In genomic region chr6:32444433-32444832, GRCh38 we compare ENCODE assay signal across 20 cellular contexts. TPM values are rescaled to one million over a fixed set of nuclear protein-coding genes. Genes with fewer than 3 reads are reported as not detected.
DNase-seq lines count a peak whose midpoint lies in the region; ATAC-seq, FAIRE-seq and TF ChIP-seq lines count a peak whose summit lies in the region.
"Had no signal": no experiment of that assay in that cellular context is flagged by ENCODE, and none has a peak within 500 bp of the region (broad histone marks: within the 10 kb centered on the region; RNA-seq: fewer than 3 reads in every experiment).

No MANE protein-coding gene starts in this region.

- H3K9me3 Mint-ChIP-seq in activated B cell treated with CpG ODN at 0.5 μM for 24 hours (no peaks in the 10 kb centered on the region), naive B cell (peaks cover 0 to 7% (median 2%) of the 10 kb centered on the region in 7 donors)
- H3K9me3 Mint-ChIP-seq: CD4-positive, alpha-beta T cell; GM23338 had no signal

- WGBS in HepG2 (ENCODE audit: low lambda C conversion rate): 0% methylated on average over 2 of the region's 2 CpGs

- in situ Hi-C loops in HepG2 (cut with HindIII; ENCODE audit: extremely low pct_ligation_motif_present, low pct_unique_long_range_greater_than_20kb): no loop called here

- H3K27ac Mint-ChIP-seq in activated B cell treated with CpG ODN at 0.5 μM for 24 hours (peak overlapping the region; percentile 27), naive B cell (peak overlapping the region in 5 of 6 donors; percentile 74 to 100 (median 90))
- H3K27ac Mint-ChIP-seq: CD4-positive, alpha-beta T cell; GM23338 had no signal

- no peaks in the 10 kb centered on the region for H3K36me3 ChIP-seq in HepG2 (replicated peaks in 1 of 2; ENCODE audit: control insufficient read depth in 1 of 2, insufficient read depth in 2 of 2, low read length in 2 of 2)

- no peaks in the 10 kb centered on the region for H3K79me2 ChIP-seq in HepG2 (ENCODE audit: insufficient read depth, low read length)

- peaks cover 0 to 3% of the 10 kb centered on the region in 2 experiments; a peak in 2 of 5 replicates for H3K27me3 ChIP-seq in HepG2 (ENCODE audit: control insufficient read depth in 1 of 2, insufficient read depth in 2 of 2, low read length in 2 of 2)

- H3K9me3 ChIP-seq in HepG2 (ENCODE audit: low read length): no peaks in the 10 kb centered on the region
- H3K9me3 ChIP-seq: Caco-2 had no signal

- ATAC-seq in activated B cell treated with CpG ODN at 0.5 μM for 24 hours (ENCODE audit: low read depth): no peak
- no peak for ATAC-seq in naive B cell (ENCODE audit: low read depth in 2 of 2)
- no peak for ATAC-seq in HepG2
- ATAC-seq: GM23338 had no signal

- intact Hi-C loops in activated B cell treated with CpG ODN at 0.5 μM for 24 hours (cut with micrococcal nuclease): loop anchor here (5.0 kb wide), 1 partner anchor 83 kb away; no protein-coding TSS in a partner anchor
- intact Hi-C loops in HepG2 (cut with micrococcal nuclease; ENCODE audit: unreplicated experiment): no loop called here

- H4K20me1 ChIP-seq in HepG2 (ENCODE audit: insufficient read depth, low read length): no peaks in the 10 kb centered on the region

- H3K4me1 Mint-ChIP-seq in activated B cell treated with CpG ODN at 0.5 μM for 24 hours (peaks cover 51% of the 10 kb centered on the region), naive B cell (peaks cover 62 to 76% (median 63%) of the 10 kb centered on the region in 3 donors)

- no peak overlapping the region for H3K27ac ChIP-seq in HepG2 (ENCODE audit: extremely low read length, insufficient read depth, low read length)
- H3K27ac ChIP-seq: C4-2B, KMS-11 had no signal

- no TSS peak for BruUV-seq in HepG2 (replicated peaks; lab: Mats Ljungman, UMichigan)

- no peak for TF ChIP-seq EP300 in HepG2 (IDR thresholded peaks at IDR 0.05; ENCODE audit: low read depth in 2 of 2, low read length in 2 of 2)
- no peak for TF ChIP-seq EP300 in HepG2 (CRISPR knock-in tag; IDR thresholded peaks at IDR 0.05; ENCODE audit: borderline replicate concordance)

- H3K36me3 Mint-ChIP-seq in activated B cell treated with CpG ODN at 0.5 μM for 24 hours (ENCODE audit: low read depth) (peaks cover 62% of the 10 kb centered on the region), naive B cell (peaks cover 60 to 63% of the 10 kb centered on the region in 2 donors)

- DNase-seq in activated B cell treated with CpG ODN at 0.5 μM for 24 hours: no peak
- no peak for DNase-seq in naive B cell
- no peak for DNase-seq in medulla oblongata (ENCODE audit: extremely low spot score)
- DNase-seq in SK-N-DZ (ENCODE audit: low spot score): no peak
- DNase-seq in occipital lobe (lab: John Stamatoyannopoulos, UW): no peak
- DNase-seq in HepG2 (ENCODE audit: low spot score): no peak
- DNase-seq: ACHN; Caco-2; CD4-positive, alpha-beta T cell; HCEC 1CT had no signal

- POLR2A ChIA-PET in activated B cell treated with CpG ODN at 0.5 μM for 24 hours (lab: Charles Lee) (interaction anchor here (0.6 to 12.3 kb wide), 9 partner anchors 8 to 216 kb away, joined by 3 to 161 read pairs (median 4); no protein-coding TSS in a partner anchor), HepG2 (lab: Yijun Ruan, JAX) (no interaction called here)

- TF ChIP-seq POLR2A in GM15510 (IDR thresholded peaks at IDR 0.05; ENCODE audit: borderline replicate concordance, extremely low read depth, insufficient read length) (peak; percentile 8), HepG2 (IDR thresholded peaks at IDR 0.05; ENCODE audit: insufficient read depth in 1 of 2, low read depth in 2 of 2, low read length in 2 of 2) (no peak)

- H3K9ac ChIP-seq in HepG2 (ENCODE audit: insufficient read depth, low read depth, low read length): no peak overlapping the region
- H3K9ac ChIP-seq: KMS-11 had no signal

- TF ChIP-seq RAD21 in HepG2 (CRISPR knock-in tag; IDR thresholded peaks at IDR 0.05): no peak

- no peak overlapping the region for H3K4me3 ChIP-seq in HepG2 (replicated peaks in 1 of 3; ENCODE audit: insufficient read depth in 1 of 3, low read depth in 2 of 3, low read length in 3 of 3)
- H3K4me3 ChIP-seq: GM23338 had no signal

- H3K4me3 Mint-ChIP-seq in activated B cell treated with CpG ODN at 0.5 μM for 24 hours (peak overlapping the region; percentile 96), naive B cell (peak overlapping the region in 7 of 8 donors; percentile 9 to 99 (median 96))
- H3K4me3 Mint-ChIP-seq: CD4-positive, alpha-beta T cell; GM23338 had no signal

- CTCF ChIA-PET in activated B cell treated with CpG ODN at 0.5 μM for 24 hours (lab: Charles Lee): no interaction called here
- CTCF ChIA-PET in HepG2 (lab: Yijun Ruan, JAX; ENCODE audit: low intra/inter-chr PET ratio, low total read pairs): no interaction called here

- no peak for TF ChIP-seq CTCF in activated B cell treated with CpG ODN at 0.5 μM for 24 hours (IDR thresholded peaks at IDR 0.05)
- TF ChIP-seq CTCF in HepG2 (CRISPR knock-in tag; IDR thresholded peaks at IDR 0.05): no peak

- FAIRE-seq in HepG2 (lab: Jason Lieb, UNC): no peak
- FAIRE-seq: A204.1, D721Med, G401.6, GM18507, H54 had no signal

- H3K4me2 ChIP-seq in HepG2 (ENCODE audit: low read depth, low read length): no peak overlapping the region
- H3K4me2 ChIP-seq: GM23338, KMS-11 had no signal

- no peak overlapping the region for H2AFZ ChIP-seq in HepG2 (ENCODE audit: low read length)
- H2AFZ ChIP-seq: GM23338 had no signal

- no peaks in the 10 kb centered on the region for H3K27me3 Mint-ChIP-seq in activated B cell treated with CpG ODN at 0.5 μM for 24 hours
- no peaks in the 10 kb centered on the region for H3K27me3 Mint-ChIP-seq in naive B cell

- no peaks in the 10 kb centered on the region for H3K4me1 ChIP-seq in HepG2 (ENCODE audit: insufficient read depth, low read length)
- H3K4me1 ChIP-seq: Caco-2 had no signal

TF ChIP-seq in HepG2, 621 proteins besides CTCF, POLR2A, EP300 and RAD21 (continues in another document):
- no peak for TF ChIP-seq ZNF441 (CRISPR knock-in tag; IDR thresholded peaks at IDR 0.05; ENCODE audit: borderline replicate concordance)

RNA-seq across cellular contexts. Expression of gene HLA-DRA, which starts 4.7 kb away (rescaled TPM):
- 2,835 and 3,035 TPM in 2 replicates for total RNA-seq in activated B cell treated with CpG ODN at 0.5 μM for 24 hours
- polyA plus RNA-seq in naive B cell (ENCODE audit: low read depth in 6 of 6): over 10,000 TPM; 10,549 to 17,877 (median 15,091) TPM
- polyA plus RNA-seq in SK-N-DZ (2014; cell fraction: cytosol; rRNA removed): not detected in 2 replicates
- not detected in 2 replicates for polyA plus RNA-seq in SK-N-DZ (2014; cell fraction: nucleus; rRNA removed)
- total RNA-seq in occipital lobe: 3.9 TPM
- not detected in 2 replicates for total RNA-seq in HepG2 (2016; rRNA removed; fragmentation: Illumina TruSeq; extraction: Trizol)
- not detected in 2 replicates for total RNA-seq in HepG2 (2016; cell fraction: cytosol; rRNA removed; fragmentation: Illumina TruSeq; extraction: Trizol; ENCODE audit: low read depth)
- total RNA-seq in HepG2 (2016; cell fraction: insoluble cytoplasmic fraction; rRNA removed; fragmentation: Illumina TruSeq; extraction: Trizol): not detected in 2 replicates
- total RNA-seq in HepG2 (2016; cell fraction: membrane; rRNA removed; fragmentation: Illumina TruSeq; extraction: Trizol): not detected in 2 replicates
- total RNA-seq in HepG2 (2016; cell fraction: nucleus; rRNA removed; fragmentation: Illumina TruSeq; extraction: Trizol): not detected in 2 replicates
- polyA plus RNA-seq in HepG2 (2011; rRNA removed): not detected in 2 replicates
- polyA plus RNA-seq in HepG2 (2011; cell fraction: cytosol; rRNA removed): 0.27 and 0.45 TPM in 2 replicates
- polyA plus RNA-seq in HepG2 (2011; cell fraction: nucleus; rRNA removed): 0.43 TPM in 1 of 2 replicates, not detected in the other
- not detected in 2 replicates for polyA plus RNA-seq in HepG2 (2012)
- not detected in 2 replicates for polyA plus RNA-seq in HepG2 (2016; cell fraction: cytosol; fragmentation: Illumina TruSeq; extraction: Trizol; ENCODE audit: low read depth)
- not detected in 2 replicates for polyA plus RNA-seq in HepG2 (2016; cell fraction: insoluble cytoplasmic fraction; fragmentation: Illumina TruSeq; extraction: Trizol; ENCODE audit: low read depth)
- not detected in 2 replicates for polyA plus RNA-seq in HepG2 (2016; cell fraction: membrane; fragmentation: Illumina TruSeq; extraction: Trizol; ENCODE audit: low read depth)
- not detected in 2 replicates for polyA plus RNA-seq in HepG2 (2016; cell fraction: nucleus; fragmentation: Illumina TruSeq; extraction: Trizol; ENCODE audit: insufficient read depth, low read depth)
- polyA minus RNA-seq in HepG2 (2011; rRNA and poly(A)+ RNA removed; ENCODE audit: low replicate concordance): 0.84 TPM in 1 of 2 replicates, not detected in the other
- not detected in 2 replicates for polyA minus RNA-seq in HepG2 (2011; cell fraction: cytosol; rRNA and poly(A)+ RNA removed)
- polyA minus RNA-seq in HepG2 (2011; cell fraction: nucleus; rRNA and poly(A)+ RNA removed): not detected in 2 replicates
- total RNA-seq: Caco-2 had no signal
- polyA plus RNA-seq: BJ had no signal

RNA-seq across cellular contexts. Expression of gene BTNL2, which starts 37.5 kb away (rescaled TPM):
- total RNA-seq in activated B cell treated with CpG ODN at 0.5 μM for 24 hours: not detected in 2 replicates
- not detected for polyA plus RNA-seq in naive B cell (ENCODE audit: low read depth in 6 of 6)
- not detected in 2 replicates for polyA plus RNA-seq in SK-N-DZ (2014; cell fraction: cytosol; rRNA removed)
- polyA plus RNA-seq in SK-N-DZ (2014; cell fraction: nucleus; rRNA removed): not detected in 2 replicates
- total RNA-seq in occipital lobe: not detected
- total RNA-seq in HepG2 (2016; rRNA removed; fragmentation: Illumina TruSeq; extraction: Trizol): not detected in 2 replicates
- not detected in 2 replicates for total RNA-seq in HepG2 (2016; cell fraction: cytosol; rRNA removed; fragmentation: Illumina TruSeq; extraction: Trizol; ENCODE audit: low read depth)
- total RNA-seq in HepG2 (2016; cell fraction: insoluble cytoplasmic fraction; rRNA removed; fragmentation: Illumina TruSeq; extraction: Trizol): not detected in 2 replicates
- total RNA-seq in HepG2 (2016; cell fraction: membrane; rRNA removed; fragmentation: Illumina TruSeq; extraction: Trizol): not detected in 2 replicates
- not detected in 2 replicates for total RNA-seq in HepG2 (2016; cell fraction: nucleus; rRNA removed; fragmentation: Illumina TruSeq; extraction: Trizol)
- not detected in 2 replicates for polyA plus RNA-seq in HepG2 (2011; rRNA removed)
- polyA plus RNA-seq in HepG2 (2011; cell fraction: cytosol; rRNA removed): not detected in 2 replicates
- polyA plus RNA-seq in HepG2 (2011; cell fraction: nucleus; rRNA removed): not detected in 2 replicates
- not detected in 2 replicates for polyA plus RNA-seq in HepG2 (2012)
- not detected in 2 replicates for polyA plus RNA-seq in HepG2 (2016; cell fraction: cytosol; fragmentation: Illumina TruSeq; extraction: Trizol; ENCODE audit: low read depth)
- polyA plus RNA-seq in HepG2 (2016; cell fraction: insoluble cytoplasmic fraction; fragmentation: Illumina TruSeq; extraction: Trizol; ENCODE audit: low read depth): not detected in 2 replicates
- not detected in 2 replicates for polyA plus RNA-seq in HepG2 (2016; cell fraction: membrane; fragmentation: Illumina TruSeq; extraction: Trizol; ENCODE audit: low read depth)
- polyA plus RNA-seq in HepG2 (2016; cell fraction: nucleus; fragmentation: Illumina TruSeq; extraction: Trizol; ENCODE audit: insufficient read depth, low read depth): not detected in 2 replicates
- polyA minus RNA-seq in HepG2 (2011; rRNA and poly(A)+ RNA removed; ENCODE audit: low replicate concordance): not detected in 2 replicates
- polyA minus RNA-seq in HepG2 (2011; cell fraction: cytosol; rRNA and poly(A)+ RNA removed): not detected in 2 replicates
- polyA minus RNA-seq in HepG2 (2011; cell fraction: nucleus; rRNA and poly(A)+ RNA removed): not detected in 2 replicates
- total RNA-seq: Caco-2; CD4-positive, alpha-beta T cell; GM23338 had no signal
- polyA plus RNA-seq: BJ, GM23338 had no signal

Comparison
In these comparisons a context has a peak if more than half of its experiments do, and no peak if none do; other contexts are left out.
1. RNA of gene HLA-DRA, which starts 4.7 kb away (total RNA-seq): 2,835 to 3,035 TPM in activated B cell treated with CpG ODN at 0.5 μM for 24 hours; 3.9 TPM in occipital lobe (single experiment) and not detected in HepG2; every median in the first group is over 100 times any median in the second.